In the genomic region with DNA sequence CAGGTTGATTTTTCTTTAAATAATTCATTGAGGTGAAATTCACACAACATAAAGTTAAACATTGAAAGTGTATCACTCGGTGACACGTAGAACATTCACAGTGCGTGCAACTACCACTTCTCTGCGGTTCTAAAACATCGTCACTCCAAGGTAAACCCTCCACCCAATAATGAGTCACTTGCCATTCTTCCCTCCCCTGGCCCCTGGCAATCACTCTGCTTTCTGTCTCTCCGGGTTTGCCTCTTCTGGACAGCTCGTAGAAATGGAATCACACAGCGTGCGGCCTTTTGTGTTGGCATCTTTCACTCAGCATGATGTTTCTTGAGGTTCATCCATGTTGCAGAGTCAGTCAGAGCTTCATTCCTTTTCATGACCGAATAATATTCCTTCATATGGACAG, we compare ENCODE assay signal across 10 cellular contexts. TPM values are rescaled to one million over a fixed set of nuclear protein-coding genes. Genes with fewer than 3 reads are reported as not detected.
"Had no signal": no experiment of that assay in that cellular context is flagged by ENCODE, and none has a peak within 500 bp of the region (broad histone marks: within the 10 kb centered on the region; RNA-seq: fewer than 3 reads in every experiment).

No MANE protein-coding gene starts in this region.

- H2AFZ ChIP-seq: GM23248 had no signal

- ATAC-seq: HCT116 had no signal

- H3K9me3 ChIP-seq: HAP-1 had no signal

- H3K36me3 ChIP-seq: HAP-1 had no signal

- H3K4me3 ChIP-seq: GM23248, HAP-1 had no signal

- FAIRE-seq: HTR-8/SVneo had no signal

- DNase-seq: GM23248, GOT3, H7, HFFc6, IMR-90, KBM-7 had no signal

- H3K27ac ChIP-seq: GM23248 had no signal

- H3K9ac ChIP-seq: GM23248 had no signal

- H3K4me1 ChIP-seq: HAP-1 had no signal

RNA-seq across cellular contexts. Expression of a gene that starts 18.9 kb away (rescaled TPM):
- total RNA-seq: GM23248, HFFc6, HT-29, IMR-90 had no signal
- polyA plus RNA-seq: GM23248, IMR-90 had no signal
